ENCODE assay signal across 8 cellular contexts in the genomic region with DNA sequence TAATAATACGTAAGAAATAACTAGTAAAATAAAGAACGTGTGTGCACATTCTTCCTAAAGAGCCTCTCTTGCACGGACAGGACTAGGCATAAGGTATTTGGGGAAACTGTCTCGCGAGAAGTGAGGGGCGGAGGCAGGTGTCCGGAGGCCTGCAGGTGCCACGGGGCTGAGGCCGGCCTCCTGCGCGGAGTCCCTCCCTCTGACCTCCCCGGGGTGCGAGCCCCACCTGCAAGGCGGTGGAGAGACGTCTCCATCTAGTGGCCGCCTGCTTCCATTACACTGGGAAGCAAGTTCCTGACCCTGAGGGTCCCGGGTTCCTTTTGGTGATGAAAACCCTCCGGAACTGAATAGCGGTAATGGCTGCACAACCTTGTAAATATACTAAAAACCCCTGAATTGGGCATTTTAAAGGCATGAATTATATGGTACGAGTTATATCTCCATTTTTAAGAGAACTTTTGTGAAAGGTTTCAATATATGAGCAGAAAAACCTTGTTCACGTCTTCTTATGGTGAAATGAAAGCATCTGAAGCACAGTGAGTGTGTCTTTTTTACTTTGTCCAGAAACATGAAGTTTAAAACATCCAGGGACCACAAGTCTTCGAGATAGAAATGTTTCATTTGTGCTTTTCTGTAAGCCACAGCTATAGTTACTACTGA. TPM values are rescaled to one million over a fixed set of nuclear protein-coding genes. Genes with fewer than 3 reads are reported as not detected.
DNase-seq lines count a peak whose midpoint lies in the region; ATAC-seq, FAIRE-seq and TF ChIP-seq lines count a peak whose summit lies in the region.

No MANE protein-coding gene starts in this region.

- peak; percentile 99 for DNase-seq in D721Med (ENCODE audit: insufficient read length, low spot score)
- DNase-seq in SJCRH30, result peak; percentile 59 to 75
- DNase-seq in activated naive CD4-positive, alpha-beta T cell treated with Interleukin-2 at 50 U/mL for 16 hours, result peak; percentile 70
- peak; percentile 72 for DNase-seq in Right ventricle myocardium superior
- DNase-seq in psoas muscle, result peak; percentile 53 to 72
- no peak for DNase-seq in OCI-M2 (lab: John Stamatoyannopoulos, UW; ENCODE audit: unreplicated experiment)

- peak; percentile 85 for FAIRE-seq in D721Med (lab: Jason Lieb, UNC)

- peak overlapping the region; percentile 7; the same call in 1 of the 2 replicates for H2AFZ ChIP-seq in KMS-11 (ENCODE audit: low read depth)

- WGBS in psoas muscle, 3 donors, result 9 to 13% (median 11%) methylated on average over 22 of the region's 22 CpGs

- H3K4me2 ChIP-seq in KMS-11, result peak overlapping the region; percentile 5; the same call in 1 of the 2 replicates

- H4K20me1 ChIP-seq in KMS-11 (ENCODE audit: insufficient read depth), result no peaks in the 10 kb centered on the region

- H3K9me3 ChIP-seq in SJCRH30 (replicated peaks), result no peaks in the 10 kb centered on the region
- H3K9me3 ChIP-seq in psoas muscle, result no peaks in the 10 kb centered on the region

- peak; percentile 84 for ATAC-seq in GM21526 (IDR thresholded peaks at IDR 0.05; ENCODE audit: low FRiP score, unreplicated experiment)
- peak; percentile 94 for ATAC-seq in Right ventricle myocardium superior (ENCODE audit: poor library complexity)
- ATAC-seq in psoas muscle, result peak; percentile 73 to 85 (median 82)

- intact Hi-C loops in Right ventricle myocardium superior (cut with DNase I) (loop anchor here (2.0 to 5.0 kb wide), 2 partner anchors 117 to 263 kb away; no protein-coding TSS in a partner anchor), psoas muscle (cut with DNase I) (loop anchor here (1.0 to 5.0 kb wide), 4 partner anchors 112 to 265 kb away; no protein-coding TSS in a partner anchor)

- H3K4me3 ChIP-seq in KMS-11 (IDR thresholded peaks at IDR 0.05; ENCODE audit: insufficient read depth, low read depth, low read length) (no peak overlapping the region), SJCRH30 (0 out of 2 replicates have a peak overlapping the region, but pooled peaks have one; percentile 26), psoas muscle (no peak overlapping the region)

- H3K79me2 ChIP-seq in KMS-11 (ENCODE audit: insufficient read depth, low read depth), result no peaks in the 10 kb centered on the region

- H3K9ac ChIP-seq in KMS-11, result no peak overlapping the region

- H3K27me3 ChIP-seq in KMS-11 (ENCODE audit: insufficient read depth, low read depth) (no peaks in the 10 kb centered on the region), SJCRH30 (no peaks in the 10 kb centered on the region), psoas muscle (ENCODE audit: insufficient read depth in 3 of 3, low read length in 2 of 3) (peaks cover 0 to 18% (median 2%) of the 10 kb centered on the region in 3 donors)

- H3K27ac ChIP-seq in KMS-11 (no peak overlapping the region), SJCRH30 (no peak overlapping the region), psoas muscle (no peak overlapping the region)

- peak; percentile 82 for TF ChIP-seq CTCF in D721Med (IDR thresholded peaks at IDR 0.05; ENCODE audit: insufficient read depth, missing control alignments)
- TF ChIP-seq CTCF in KMS-11 (conservative IDR thresholded peaks at IDR 0.05; ENCODE audit: low read depth, low read length), result peak; percentile 99
- TF ChIP-seq CTCF in psoas muscle (IDR thresholded peaks at IDR 0.05), result peak; percentile 98

- peaks cover 7% of the 10 kb centered on the region for H3K4me1 ChIP-seq in KMS-11 (ENCODE audit: low read depth, poor library complexity, severe bottlenecking)
- H3K4me1 ChIP-seq in SJCRH30, result 0 out of 2 replicates have a peak, but pooled peaks cover 3% of the 10 kb centered on the region
- peaks cover 3% of the 10 kb centered on the region for H3K4me1 ChIP-seq in psoas muscle

- H3K36me3 ChIP-seq in KMS-11 (ENCODE audit: insufficient read depth) (no peaks in the 10 kb centered on the region), SJCRH30 (no peaks in the 10 kb centered on the region), psoas muscle (ENCODE audit: insufficient read depth in 1 of 2, low read depth in 1 of 2) (no peaks in the 10 kb centered on the region)

RNA-seq across cellular contexts. Expression of a gene that starts 35.5 kb away (rescaled TPM):
- 8.8 and 9.9 TPM in 2 replicates for total RNA-seq in SJCRH30 (2014; rRNA removed; shearing (Covaris generic))
- total RNA-seq in Right ventricle myocardium superior (8.7 TPM), psoas muscle (10 to 100 TPM in 2 of 4 donors, 1 to 10 TPM in 2; 7.6 to 21.6 (median 12.6) TPM)
- 10 to 100 TPM; 10.7 to 17.6 (median 12.4) TPM for polyA plus RNA-seq in psoas muscle
